Comparison of ENCODE assay signal across 1 cellular context in genomic region chr7:116686812-116687419, GRCh38.
TF ChIP-seq lines count a peak whose summit lies in the region.

No MANE protein-coding gene starts in this region.

TF ChIP-seq in GM23338, 12 proteins besides CTCF, POLR2A, EP300 and RAD21 (continued from another document):
- no peak for TF ChIP-seq REST (IDR thresholded peaks at IDR 0.05; ENCODE audit: unreplicated experiment)
- no peak for TF ChIP-seq EZH2phosphoT487 (IDR thresholded peaks at IDR 0.05; ENCODE audit: unreplicated experiment)
- no peak for TF ChIP-seq CREB1 (CRISPR knock-in tag; IDR thresholded peaks at IDR 0.05; ENCODE audit: low read depth)
- TF ChIP-seq ETS1 (IDR thresholded peaks at IDR 0.05): no peak
- TF ChIP-seq STAT1 (IDR thresholded peaks at IDR 0.05; ENCODE audit: unreplicated experiment): no peak
- TF ChIP-seq NANOG (IDR thresholded peaks at IDR 0.05; ENCODE audit: borderline replicate concordance): no peak
- no peak for TF ChIP-seq ZNF462 (CRISPR knock-in tag; IDR thresholded peaks at IDR 0.05)
- no peak for TF ChIP-seq ZNF114 (CRISPR knock-in tag; IDR thresholded peaks at IDR 0.05)
- no peak for TF ChIP-seq ZNF331 (CRISPR knock-in tag; IDR thresholded peaks at IDR 0.05; ENCODE audit: low read depth)
- no peak for TF ChIP-seq POLR2AphosphoS5 (IDR thresholded peaks at IDR 0.05; ENCODE audit: low read depth)
